9 cellular contexts compared by ENCODE assay signal in genomic region chr2:45156605-45157004, GRCh38.
"Had no signal": no experiment of that assay in that cellular context is flagged by ENCODE, and none has a peak within 500 bp of the region (broad histone marks: within the 10 kb centered on the region; RNA-seq: fewer than 3 reads in every experiment).

No MANE protein-coding gene starts in this region.

- H3K27ac ChIP-seq: GM23248, HL-60, KMS-11 had no signal

- H3K9me3 ChIP-seq: HAP-1 had no signal

- H3K36me3 ChIP-seq: HAP-1 had no signal

- H3K4me2 ChIP-seq: KMS-11 had no signal

- H3K4me3 ChIP-seq: GM23248, HAP-1 had no signal

- DNase-seq: GM23248, H7, HFFc6, KBM-7 had no signal

- H2AFZ ChIP-seq: GM23248 had no signal

- H3K9ac ChIP-seq: GM23248, KMS-11 had no signal

- ATAC-seq: HCT116, HepG2 had no signal
